In genomic region chr15:98311566-98312188, GRCh38 we compare ENCODE assay signal across 8 cellular contexts.
DNase-seq lines count a peak whose midpoint lies in the region; ATAC-seq, FAIRE-seq and TF ChIP-seq lines count a peak whose summit lies in the region.

No MANE protein-coding gene starts in this region.

- no peak overlapping the region for H3K9ac ChIP-seq in K562 (ENCODE audit: insufficient read depth in 1 of 2, low read depth in 2 of 2, low read length in 2 of 2)

- ATAC-seq in HG02610 (IDR thresholded peaks at IDR 0.05; ENCODE audit: unreplicated experiment) (peak; percentile 68), K562 (peak; percentile 74; the same call in 2 of the 3 replicates), GM21526 (IDR thresholded peaks at IDR 0.05; ENCODE audit: low FRiP score, unreplicated experiment) (no peak)

- H3K27ac Mint-ChIP-seq in immature natural killer cell = no peak overlapping the region

- H3K4me2 ChIP-seq in K562 (ENCODE audit: insufficient read depth, low read length) = no peak overlapping the region

- WGBS in K562 (ENCODE audit: insufficient coverage, low coverage, missing lambda C conversion rate) = under 1% methylated on average over 8 of the region's 8 CpGs

- no peaks in the 10 kb centered on the region for H3K79me2 ChIP-seq in K562 (ENCODE audit: control insufficient read depth, insufficient read depth, low read length)

- no peaks in the 10 kb centered on the region for H3K9me3 ChIP-seq in K562 (replicated peaks; ENCODE audit: control insufficient read depth, insufficient read depth, low read depth, low read length)

- BruUV-seq in K562 (replicated peaks; lab: Mats Ljungman, UMichigan) = no TSS peak

- POLR2A ChIA-PET in K562 (lab: Yijun Ruan, JAX) = interaction anchor here (0.6 to 1.3 kb wide), 4 partner anchors 13 to 1747 kb away, joined by 3 to 4 read pairs (median 4); no protein-coding TSS in a partner anchor

- H3K4me1 ChIP-seq in K562 (replicated peaks in 1 of 2; ENCODE audit: control insufficient read depth in 2 of 2, insufficient read depth in 2 of 2, low read length in 2 of 2) = no peaks in the 10 kb centered on the region

- CTCF ChIA-PET in K562 (lab: Yijun Ruan, JAX; ENCODE audit: low intra/inter-chr PET ratio) = interaction anchor here (0.6 to 1.6 kb wide), 3 partner anchors 28 to 117 kb away, joined by 5 to 11 read pairs (median 6); no protein-coding TSS in a partner anchor

- H3K4me1 Mint-ChIP-seq in immature natural killer cell = no peaks in the 10 kb centered on the region

- FAIRE-seq in K562 (lab: Jason Lieb, UNC) = peak; percentile 97

- no peak overlapping the region for H2AFZ ChIP-seq in K562 (ENCODE audit: low read depth, low read length)

- TF ChIP-seq RAD21 in K562 (CRISPR knock-in tag; conservative IDR thresholded peaks at IDR 0.05 in 1 of 2, IDR thresholded peaks at IDR 0.05 in 1 of 2) = peak; percentile 47 to 66

- TF ChIP-seq POLR2A in K562 (conservative IDR thresholded peaks at IDR 0.05) = no peak

- TF ChIP-seq EP300 in K562 (IDR thresholded peaks at IDR 0.05; ENCODE audit: low read length) = no peak

- H3K9me1 ChIP-seq in K562 (ENCODE audit: control insufficient read depth, insufficient read depth, low read length) = no peaks in the 10 kb centered on the region

- H3K9me3 Mint-ChIP-seq in immature natural killer cell = no peaks in the 10 kb centered on the region

- intact Hi-C loops in K562 (cut with micrococcal nuclease) = loop anchor here (1.0 to 2.0 kb wide), 2 partner anchors 110 to 117 kb away; no protein-coding TSS in a partner anchor

- no peaks in the 10 kb centered on the region for H3K36me3 ChIP-seq in GM06990 (ENCODE audit: control insufficient read depth, insufficient read depth, low read length)
- no peaks in the 10 kb centered on the region for H3K36me3 ChIP-seq in K562 (ENCODE audit: control insufficient read depth, insufficient read depth, low read length)

- H3K4me3 ChIP-seq in GM06990 (replicated peaks; ENCODE audit: low read depth, low read length) (no peak overlapping the region), K562 (no peak overlapping the region)

- DNase-seq in GM06990 (ENCODE audit: extremely low read depth, insufficient read length) (no peak), NCI-H1436 treated with DMSO at 0.1 percent for 48 hours (lab: John Stamatoyannopoulos, UW) (peak; percentile 4), T1000 (lab: John Stamatoyannopoulos, UW) (peak; percentile 22), K562 (ENCODE audit: extremely low read depth in 1 of 4, low spot score in 3 of 4) (peak; percentile 58 to 77 (median 68)), immature natural killer cell (peak; percentile 40 to 50 (median 44))
- DNase-seq in stimulated activated CD4-positive, alpha-beta T cell treated with anti-CD3 and anti-CD28 coated beads, Interleukin-12 subunit alpha, Interleukin-12 subunit beta, amount 100 ng/mL, for 48 hours (ENCODE audit: low read depth in 2 of 3, low spot score in 1 of 3) = peak; percentile 46 to 78 (median 61)

- H4K20me1 ChIP-seq in K562 (replicated peaks; ENCODE audit: control insufficient read depth, insufficient read depth, low read length) = no peaks in the 10 kb centered on the region

- peaks cover 2 to 7% (median 7%) of the 10 kb centered on the region in 3 donors for H3K27me3 Mint-ChIP-seq in immature natural killer cell (ENCODE audit: low read depth in 3 of 3)

- no peak overlapping the region for H3K4me3 Mint-ChIP-seq in immature natural killer cell

- TF ChIP-seq CTCF in GM06990 (IDR thresholded peaks at IDR 0.05; ENCODE audit: insufficient read depth, low read length, poor library complexity, severe bottlenecking) = peak; percentile 70
- peak; percentile 58 to 84 (median 64); a peak in 5 of 6 replicates for TF ChIP-seq CTCF in K562 (IDR thresholded peaks at IDR 0.05 in 2 of 3, conservative IDR thresholded peaks at IDR 0.05 in 1 of 3; ENCODE audit: insufficient read depth in 2 of 3, low read depth in 1 of 3, low read length in 3 of 3)

- no peak overlapping the region for H3K27ac ChIP-seq in K562 (ENCODE audit: extremely low read depth, low read depth, low read length)

- no peaks in the 10 kb centered on the region for H3K27me3 ChIP-seq in GM06990 (replicated peaks; ENCODE audit: control insufficient read depth, insufficient read depth, low read length)
- no peaks in the 10 kb centered on the region for H3K27me3 ChIP-seq in K562 (ENCODE audit: control insufficient read depth in 2 of 2, insufficient read depth in 2 of 2, low read length in 2 of 2)

- H3K36me3 Mint-ChIP-seq in immature natural killer cell = no peaks in the 10 kb centered on the region

- in situ Hi-C loops in K562 (cut with MboI) = no loop called here

TF ChIP-seq in K562, 482 proteins besides CTCF, POLR2A, EP300 and RAD21:
- TF ChIP-seq XRCC5 (IDR thresholded peaks at IDR 0.05; ENCODE audit: low read depth, low read length) (peak; percentile 38; the same call in 1 of the 2 replicates), ATF7 (IDR thresholded peaks at IDR 0.05) (peak; percentile 75; the same call in 1 of the 2 replicates), ATF1 (CRISPR knock-in tag; IDR thresholded peaks at IDR 0.05) (no peak), ATF1 (tag; IDR thresholded peaks at IDR 0.05) (peak; percentile 65), ATF3 (IDR thresholded peaks at IDR 0.05) (peak; percentile 92), ATF3 (CRISPR knock-in tag; conservative IDR thresholded peaks at IDR 0.05) (no peak), JUND (IDR thresholded peaks at IDR 0.05; ENCODE audit: borderline replicate concordance, low read depth, low read length) (0 out of 2 replicates have a peak, but pooled peaks have one; percentile 46), JUND (tag; IDR thresholded peaks at IDR 0.05; ENCODE audit: borderline replicate concordance, low read depth, low read length) (peak; percentile 19; the same call in 1 of the 3 replicates), CEBPG (CRISPR knock-in tag; IDR thresholded peaks at IDR 0.05) (no peak), CEBPG (tag; conservative IDR thresholded peaks at IDR 0.05 in 1 of 2, IDR thresholded peaks at IDR 0.05 in 1 of 2) (peak; percentile 74 to 83), CREM (IDR thresholded peaks at IDR 0.05; ENCODE audit: low read depth) (peak; percentile 52; the same call in 1 of the 2 replicates), SMC3 (conservative IDR thresholded peaks at IDR 0.05; ENCODE audit: insufficient read depth, low read depth, low read length) (peak; percentile 68), MAFG (tag; conservative IDR thresholded peaks at IDR 0.05) (no peak), CEBPB (tag; IDR thresholded peaks at IDR 0.05) (peak; percentile 80), FOXP4 (CRISPR knock-in tag; IDR thresholded peaks at IDR 0.05; ENCODE audit: borderline replicate concordance) (no peak), JUN (IDR thresholded peaks at IDR 0.05; ENCODE audit: borderline replicate concordance, low read depth, low read length) (0 out of 2 replicates have a peak, but pooled peaks have one; percentile 21), JUN (CRISPR knock-in tag; IDR thresholded peaks at IDR 0.05; ENCODE audit: borderline replicate concordance) (no peak)
- TF ChIP-seq, protein P1, sequence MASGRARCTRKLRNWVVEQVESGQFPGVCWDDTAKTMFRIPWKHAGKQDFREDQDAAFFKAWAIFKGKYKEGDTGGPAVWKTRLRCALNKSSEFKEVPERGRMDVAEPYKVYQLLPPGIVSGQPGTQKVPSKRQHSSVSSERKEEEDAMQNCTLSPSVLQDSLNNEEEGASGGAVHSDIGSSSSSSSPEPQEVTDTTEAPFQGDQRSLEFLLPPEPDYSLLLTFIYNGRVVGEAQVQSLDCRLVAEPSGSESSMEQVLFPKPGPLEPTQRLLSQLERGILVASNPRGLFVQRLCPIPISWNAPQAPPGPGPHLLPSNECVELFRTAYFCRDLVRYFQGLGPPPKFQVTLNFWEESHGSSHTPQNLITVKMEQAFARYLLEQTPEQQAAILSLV (tag; IDR thresholded peaks at IDR 0.05) = no peak
